1 cellular context compared by ENCODE assay signal in genomic region chr20:23270427-23270911, GRCh38.
A peak's percentile ranks its signal among the peaks of the same experiment; 100 is the strongest.
TF ChIP-seq lines count a peak whose summit lies in the region.

No MANE protein-coding gene starts in this region.

TF ChIP-seq in HEK293, 187 proteins besides CTCF, POLR2A, EP300 and RAD21 (continued from another document):
- TF ChIP-seq ZNF513 (tag by site-specific recombination; IDR thresholded peaks at IDR 0.05) (no peak), PRDM6 (tag by site-specific recombination; IDR thresholded peaks at IDR 0.05) (peak; percentile 24; the same call in 1 of the 2 replicates), ZNF311 (tag by site-specific recombination; IDR thresholded peaks at IDR 0.05; ENCODE audit: borderline replicate concordance) (no peak), ZFP69B (tag by site-specific recombination; IDR thresholded peaks at IDR 0.05) (0 out of 2 replicates have a peak, but pooled peaks have one; percentile 39), YY2 (tag by site-specific recombination; IDR thresholded peaks at IDR 0.05) (no peak), ZNF843 (tag by site-specific recombination; IDR thresholded peaks at IDR 0.05) (peak; percentile 61), PRDM2 (tag by site-specific recombination; IDR thresholded peaks at IDR 0.05; ENCODE audit: borderline replicate concordance) (no peak), ZNF518A (tag by site-specific recombination; conservative IDR thresholded peaks at IDR 0.05; ENCODE audit: low read depth) (peak; percentile 56; the same call in 1 of the 2 replicates), ZNF362 (tag by site-specific recombination; IDR thresholded peaks at IDR 0.05) (no peak), ZIC2 (tag by site-specific recombination; IDR thresholded peaks at IDR 0.05) (0 out of 2 replicates have a peak, but pooled peaks have one; percentile 26), KLF1 (tag by site-specific recombination; IDR thresholded peaks at IDR 0.05) (no peak), ZNF600 (tag by site-specific recombination; IDR thresholded peaks at IDR 0.05) (peak; percentile 69), ZBTB10 (tag by site-specific recombination; IDR thresholded peaks at IDR 0.05) (no peak), OSR2 (tag by site-specific recombination; IDR thresholded peaks at IDR 0.05) (no peak), ZXDB (tag by site-specific recombination; IDR thresholded peaks at IDR 0.05) (peak; percentile 20; the same call in 1 of the 2 replicates), ZNF335 (tag by site-specific recombination; conservative IDR thresholded peaks at IDR 0.05) (peak; percentile 54), GLIS1 (tag by site-specific recombination; IDR thresholded peaks at IDR 0.05) (peak; percentile 55), FEZF1 (tag by site-specific recombination; IDR thresholded peaks at IDR 0.05) (peak; percentile 91), ZBTB21 (tag by site-specific recombination; IDR thresholded peaks at IDR 0.05) (peak; percentile 95)
TF ChIP-seq in HEK293: peak in this region for 38.
